Comparison of ENCODE assay signal across 8 cellular contexts in genomic region chr7:26197153-26198115, GRCh38. TPM values are rescaled to one million over a fixed set of nuclear protein-coding genes. Genes with fewer than 3 reads are reported as not detected.
DNase-seq lines count a peak whose midpoint lies in the region; ATAC-seq, FAIRE-seq and TF ChIP-seq lines count a peak whose summit lies in the region.

No MANE protein-coding gene starts in this region.

- no peak for DNase-seq in A549 (ENCODE audit: low read depth in 1 of 2, low spot score in 1 of 2)
- peak in 1 of 2 experiments; percentile 37 for DNase-seq in HL-60 (ENCODE audit: low read depth in 1 of 2, low spot score in 1 of 2)
- no peak for DNase-seq in activated naive CD4-positive, alpha-beta T cell treated with anti-CD3 and anti-CD28 coated beads, Interleukin-2, amount 50 U/mL, for 72 hours (ENCODE audit: low spot score in 2 of 2)
- peak; percentile 46 for DNase-seq in medulla oblongata (ENCODE audit: extremely low spot score)
- DNase-seq in cerebellum (ENCODE audit: low spot score): no peak
- DNase-seq in COR-L47 (lab: John Stamatoyannopoulos, UW): no peak
- no peak for DNase-seq in activated CD4-positive, CD25-positive, alpha-beta regulatory T cell treated with anti-CD3 and anti-CD28 coated beads, Interleukin-2, amount 50 U/mL, for 72 hours
- no peak for DNase-seq in left lobe of liver (ENCODE audit: low spot score)

- CTCF ChIA-PET in A549 (lab: Yijun Ruan, JAX): interaction anchor here (0.9 to 4.9 kb wide), 20 partner anchors 9 to 305 kb away, joined by 3 to 42 read pairs (median 4); no protein-coding TSS in a partner anchor

- TF ChIP-seq POLR2A in A549 (IDR thresholded peaks at IDR 0.05; ENCODE audit: low read length): no peak

- WGBS in A549 (ENCODE audit: missing lambda C conversion rate): 1% methylated on average over 5 of the region's 5 CpGs

- TF ChIP-seq RAD21 in A549 (conservative IDR thresholded peaks at IDR 0.05 in 1 of 2, IDR thresholded peaks at IDR 0.05 in 1 of 2): no peak

- FAIRE-seq in A549 (lab: Jason Lieb, UNC): no peak

- TF ChIP-seq CTCF in A549 (IDR thresholded peaks at IDR 0.05) (no peak), HL-60 (IDR thresholded peaks at IDR 0.05; ENCODE audit: insufficient read depth, low read length) (no peak)

- ATAC-seq in A549: no peak
- ATAC-seq in activated naive CD4-positive, alpha-beta T cell treated with anti-CD3 and anti-CD28 coated beads, Interleukin-2, amount 50 U/mL, for 72 hours: no peak
- ATAC-seq in left lobe of liver: no peak

- POLR2A ChIA-PET in A549 (lab: Yijun Ruan, JAX): interaction anchor here (0.6 to 1.3 kb wide), 4 partner anchors 10 to 32 kb away, joined by 3 to 9 read pairs (median 3); no protein-coding TSS in a partner anchor

- H3K27me3 ChIP-seq in HL-60 (ENCODE audit: insufficient read depth, poor library complexity, severe bottlenecking): no peaks in the 10 kb centered on the region

- H3K9me3 ChIP-seq in A549: no peaks in the 10 kb centered on the region

- TF ChIP-seq EP300 in A549 (IDR thresholded peaks at IDR 0.05): no peak

- H3K4me2 ChIP-seq in A549: peak overlapping the region; percentile 75

- peak overlapping the region; percentile 99 to 100 for H3K27ac Mint-ChIP-seq in activated naive CD4-positive, alpha-beta T cell treated with anti-CD3 and anti-CD28 coated beads, Interleukin-2, amount 50 U/mL, for 72 hours

- no peaks in the 10 kb centered on the region for H3K9me3 Mint-ChIP-seq in activated naive CD4-positive, alpha-beta T cell treated with anti-CD3 and anti-CD28 coated beads, Interleukin-2, amount 50 U/mL, for 72 hours

- H3K36me3 Mint-ChIP-seq in activated naive CD4-positive, alpha-beta T cell treated with anti-CD3 and anti-CD28 coated beads, Interleukin-2, amount 50 U/mL, for 72 hours: peaks cover 81 to 86% of the 10 kb centered on the region in 2 donors

- H3K4me1 ChIP-seq in A549: peaks cover 47% of the 10 kb centered on the region

- H3K27ac ChIP-seq in A549: no peak overlapping the region
- peak overlapping the region; percentile 5; the same call in 1 of the 2 replicates for H3K27ac ChIP-seq in HL-60 (replicated peaks)

- H3K4me3 ChIP-seq in A549 (peak overlapping the region; percentile 89), HL-60 (replicated peaks; ENCODE audit: insufficient read depth, low read length) (peak overlapping the region; percentile 77)

TF ChIP-seq in A549, 52 proteins besides CTCF, POLR2A, EP300 and RAD21:
- TF ChIP-seq CEBPB (IDR thresholded peaks at IDR 0.05): no peak
- TF ChIP-seq, protein P1, sequence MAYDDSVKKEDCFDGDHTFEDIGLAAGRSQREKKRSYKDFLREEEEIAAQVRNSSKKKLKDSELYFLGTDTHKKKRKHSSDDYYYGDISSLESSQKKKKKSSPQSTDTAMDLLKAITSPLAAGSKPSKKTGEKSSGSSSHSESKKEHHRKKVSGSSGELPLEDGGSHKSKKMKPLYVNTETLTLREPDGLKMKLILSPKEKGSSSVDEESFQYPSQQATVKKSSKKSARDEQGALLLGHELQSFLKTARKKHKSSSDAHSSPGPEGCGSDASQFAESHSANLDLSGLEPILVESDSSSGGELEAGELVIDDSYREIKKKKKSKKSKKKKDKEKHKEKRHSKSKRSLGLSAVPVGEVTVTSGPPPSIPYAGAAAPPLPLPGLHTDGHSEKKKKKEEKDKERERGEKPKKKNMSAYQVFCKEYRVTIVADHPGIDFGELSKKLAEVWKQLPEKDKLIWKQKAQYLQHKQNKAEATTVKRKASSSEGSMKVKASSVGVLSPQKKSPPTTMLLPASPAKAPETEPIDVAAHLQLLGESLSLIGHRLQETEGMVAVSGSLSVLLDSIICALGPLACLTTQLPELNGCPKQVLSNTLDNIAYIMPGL (CRISPR knock-in tag; IDR thresholded peaks at IDR 0.05; ENCODE audit: borderline replicate concordance): peak; percentile 28; the same call in 1 of the 2 replicates
TF ChIP-seq in A549: peak in this region for 1.

RNA-seq across cellular contexts. Expression of gene HNRNPA2B1, which starts 3.1 kb away (rescaled TPM):
- polyA plus RNA-seq in A549 (2011; rRNA removed) (595 and 1,070 TPM in 2 replicates), A549 (2017; fragmentation: RNase III; extraction: RNeasy Plus Mini Kit Qiagen cat#74134 plus additional on column Dnase treatment) (2,246 to 2,255 TPM (median 2,251 TPM) in 3 replicates)
- polyA plus RNA-seq in A549 (2012; cell fraction: cytosol; rRNA removed): 507 and 660 TPM in 2 replicates
- 180 and 246 TPM in 2 replicates for polyA plus RNA-seq in A549 (2012; cell fraction: nucleus; rRNA removed)
- 124 and 138 TPM in 2 replicates for polyA minus RNA-seq in A549 (2011; rRNA and poly(A)+ RNA removed)
- total RNA-seq in activated naive CD4-positive, alpha-beta T cell treated with anti-CD3 and anti-CD28 coated beads, Interleukin-2, amount 50 U/mL, for 72 hours: 100 to 1,000 TPM; 695 to 940 TPM
- total RNA-seq in cerebellum (193 TPM), left lobe of liver (161 TPM)

RNA-seq across cellular contexts. Expression of gene CBX3, which starts 4.1 kb away (rescaled TPM):
- polyA plus RNA-seq in A549 (2011; rRNA removed): 177 and 275 TPM in 2 replicates
- polyA plus RNA-seq in A549 (2012; cell fraction: cytosol; rRNA removed): 82.7 and 88.6 TPM in 2 replicates
- polyA plus RNA-seq in A549 (2012; cell fraction: nucleus; rRNA removed): 58.0 and 66.0 TPM in 2 replicates
- polyA plus RNA-seq in A549 (2017; fragmentation: RNase III; extraction: RNeasy Plus Mini Kit Qiagen cat#74134 plus additional on column Dnase treatment): 286 to 298 TPM (median 288 TPM) in 3 replicates
- polyA minus RNA-seq in A549 (2011; rRNA and poly(A)+ RNA removed): 19.6 and 28.2 TPM in 2 replicates
- 100 to 1,000 TPM; 212 to 271 TPM for total RNA-seq in activated naive CD4-positive, alpha-beta T cell treated with anti-CD3 and anti-CD28 coated beads, Interleukin-2, amount 50 U/mL, for 72 hours
- 122 TPM for total RNA-seq in cerebellum
- total RNA-seq in left lobe of liver: 24.7 TPM

RNA-seq across cellular contexts. Expression of gene NFE2L3, which starts 45.4 kb away (rescaled TPM):
- 9.6 and 11.4 TPM in 2 replicates for polyA plus RNA-seq in A549 (2011; rRNA removed)
- polyA plus RNA-seq in A549 (2012; cell fraction: cytosol; rRNA removed): 3.8 and 4.8 TPM in 2 replicates
- 6.3 and 8.0 TPM in 2 replicates for polyA plus RNA-seq in A549 (2012; cell fraction: nucleus; rRNA removed)
- 4.9 to 10.0 TPM (median 6.7 TPM) in 3 replicates for polyA plus RNA-seq in A549 (2017; fragmentation: RNase III; extraction: RNeasy Plus Mini Kit Qiagen cat#74134 plus additional on column Dnase treatment)
- polyA minus RNA-seq in A549 (2011; rRNA and poly(A)+ RNA removed): 3.1 and 3.4 TPM in 2 replicates
- total RNA-seq in activated naive CD4-positive, alpha-beta T cell treated with anti-CD3 and anti-CD28 coated beads, Interleukin-2, amount 50 U/mL, for 72 hours: 10 to 100 TPM; 13.0 to 24.0 TPM
- total RNA-seq in cerebellum: 11.7 TPM
- 0.45 TPM for total RNA-seq in left lobe of liver
